11 cellular contexts compared by ENCODE assay signal in genomic region chr10:97331304-97331703, GRCh38. TPM values are rescaled to one million over a fixed set of nuclear protein-coding genes. Genes with fewer than 3 reads are reported as not detected.
DNase-seq lines count a peak whose midpoint lies in the region; ATAC-seq and TF ChIP-seq lines count a peak whose summit lies in the region.
"Had no signal": no experiment of that assay in that cellular context is flagged by ENCODE, and none has a peak within 500 bp of the region (broad histone marks: within the 10 kb centered on the region; RNA-seq: fewer than 3 reads in every experiment).

No MANE protein-coding gene starts in this region.

- peaks cover 86% of the 10 kb centered on the region for H3K4me1 Mint-ChIP-seq in activated T-cell treated with anti-CD3 and anti-CD28 coated beads, Interleukin-2, amount 50 U/mL, for 72 hours (ENCODE audit: low read depth)
- peaks cover 41% of the 10 kb centered on the region for H3K4me1 Mint-ChIP-seq in activated T-helper 17 cell treated with anti-CD3 and anti-CD28 coated beads, Interleukin-2, amount 50 U/mL, for 72 hours

- H3K27me3 Mint-ChIP-seq in activated T-cell treated with anti-CD3 and anti-CD28 coated beads, Interleukin-2, amount 50 U/mL, for 72 hours (ENCODE audit: low read depth): no peaks in the 10 kb centered on the region
- H3K27me3 Mint-ChIP-seq in activated T-helper 17 cell treated with anti-CD3 and anti-CD28 coated beads, Interleukin-2, amount 50 U/mL, for 72 hours: no peaks in the 10 kb centered on the region

- no peaks in the 10 kb centered on the region for H4K20me1 ChIP-seq in MM.1S (ENCODE audit: insufficient read depth, low read length)

- no peak overlapping the region for H3K27ac Mint-ChIP-seq in activated T-cell treated with anti-CD3 and anti-CD28 coated beads, Interleukin-2, amount 50 U/mL, for 72 hours
- peak overlapping the region; percentile 84 for H3K27ac Mint-ChIP-seq in activated T-helper 17 cell treated with anti-CD3 and anti-CD28 coated beads, Interleukin-2, amount 50 U/mL, for 72 hours

- ATAC-seq in activated T-cell treated with anti-CD3 and anti-CD28 coated beads, Interleukin-2, amount 50 U/mL, for 72 hours (replicated peaks in 1 of 2): no peak
- ATAC-seq in activated T-helper 17 cell treated with anti-CD3 and anti-CD28 coated beads, Interleukin-2, amount 50 U/mL, for 72 hours (replicated peaks): no peak
- ATAC-seq in lower lobe of right lung: no peak
- ATAC-seq: foreskin keratinocyte had no signal

- H3K36me3 Mint-ChIP-seq in activated T-cell treated with anti-CD3 and anti-CD28 coated beads, Interleukin-2, amount 50 U/mL, for 72 hours (ENCODE audit: insufficient read depth in 2 of 2): peaks cover 1 to 8% of the 10 kb centered on the region in 2 donors
- peaks cover 16% of the 10 kb centered on the region for H3K36me3 Mint-ChIP-seq in activated T-helper 17 cell treated with anti-CD3 and anti-CD28 coated beads, Interleukin-2, amount 50 U/mL, for 72 hours (ENCODE audit: low read depth)

- peak overlapping the region; percentile 88 for H3K4me3 ChIP-seq in lower lobe of right lung
- H3K4me3 ChIP-seq in stomach: peak overlapping the region in 3 of 4 donors; percentile 79 to 89 (median 89)
- no peak overlapping the region for H3K4me3 ChIP-seq in MM.1S (ENCODE audit: low read length)

- no peak overlapping the region for H2AFZ ChIP-seq in MM.1S (ENCODE audit: low read length)

- peak overlapping the region; percentile 53 for H3K27ac ChIP-seq in lower lobe of right lung
- H3K27ac ChIP-seq in stomach: peak overlapping the region in 4 of 5 donors; percentile 93 to 98 (median 96)
- no peak overlapping the region for H3K27ac ChIP-seq in MM.1S (ENCODE audit: low read length)
- H3K27ac ChIP-seq: foreskin keratinocyte had no signal

- DNase-seq in activated T-cell treated with anti-CD3 and anti-CD28 coated beads, Interleukin-2, amount 50 U/mL, for 72 hours: no peak
- DNase-seq in activated T-cell treated with anti-CD3 and anti-CD28 coated beads for 4 hours: no peak
- DNase-seq in lower lobe of right lung: no peak
- no peak for DNase-seq in stomach
- DNase-seq in MM.1S: no peak
- DNase-seq in NCI-H446 treated with DMSO at 0.1 percent for 48 hours (lab: John Stamatoyannopoulos, UW): no peak
- no peak for DNase-seq in glomerular visceral epithelial cell (ENCODE audit: extremely low spot score)
- DNase-seq: foreskin keratinocyte, NCI-H2171 treated with DMSO at 0.1 percent for 48 hours had no signal

- no peak for TF ChIP-seq POLR2A in stomach (IDR thresholded peaks at IDR 0.05)

- H3K9me3 ChIP-seq in lower lobe of right lung: no peaks in the 10 kb centered on the region
- no peaks in the 10 kb centered on the region for H3K9me3 ChIP-seq in stomach
- H3K9me3 ChIP-seq in MM.1S (replicated peaks; ENCODE audit: insufficient read depth, low read length): no peaks in the 10 kb centered on the region
- H3K9me3 ChIP-seq: tibial nerve had no signal

- H3K4me2 ChIP-seq in MM.1S (ENCODE audit: low read depth, low read length): no peak overlapping the region

- intact Hi-C loops in lower lobe of right lung (cut with DNase I) (no loop called here), stomach (cut with DNase I; ENCODE audit: low total_unique reads) (no loop called here)

- WGBS in stomach, 5 donors: 60 to 79% (median 65%) methylated on average over 5 of the region's 5 CpGs

- no peaks in the 10 kb centered on the region for H3K27me3 ChIP-seq in lower lobe of right lung (ENCODE audit: low read depth)
- no peaks in the 10 kb centered on the region for H3K27me3 ChIP-seq in stomach
- H3K27me3 ChIP-seq in MM.1S (replicated peaks; ENCODE audit: insufficient read depth, low read length): peaks cover 13% of the 10 kb centered on the region
- H3K27me3 ChIP-seq: tibial nerve had no signal

- H3K4me1 ChIP-seq in lower lobe of right lung (peaks cover 59% of the 10 kb centered on the region), stomach (peaks cover 51 to 82% (median 76%) of the 10 kb centered on the region in 4 donors), MM.1S (ENCODE audit: low read length) (peaks cover 16% of the 10 kb centered on the region; the same call in 1 of the 2 replicates)

- no peaks in the 10 kb centered on the region for H3K9me3 Mint-ChIP-seq in activated T-cell treated with anti-CD3 and anti-CD28 coated beads, Interleukin-2, amount 50 U/mL, for 72 hours
- H3K9me3 Mint-ChIP-seq in activated T-helper 17 cell treated with anti-CD3 and anti-CD28 coated beads, Interleukin-2, amount 50 U/mL, for 72 hours: no peaks in the 10 kb centered on the region

- TF ChIP-seq CTCF in lower lobe of right lung (IDR thresholded peaks at IDR 0.05): no peak
- TF ChIP-seq CTCF in stomach (IDR thresholded peaks at IDR 0.05): no peak
- no peak for TF ChIP-seq CTCF in MM.1S (IDR thresholded peaks at IDR 0.05; ENCODE audit: low read length)

- H3K9me2 ChIP-seq in MM.1S (replicated peaks; ENCODE audit: insufficient read depth, low read length): no peaks in the 10 kb centered on the region

- H3K9ac ChIP-seq in MM.1S (ENCODE audit: low read length): no peak overlapping the region

- 0 out of 2 replicates have a peak, but pooled peaks cover 5% of the 10 kb centered on the region for H3F3A ChIP-seq in MM.1S (ENCODE audit: insufficient read depth, low read length)

- no peak for TF ChIP-seq EP300 in stomach (IDR thresholded peaks at IDR 0.05)

- H3K36me3 ChIP-seq in lower lobe of right lung (peaks cover 17% of the 10 kb centered on the region), stomach (peaks cover 0 to 25% (median 18%) of the 10 kb centered on the region in 4 donors), MM.1S (replicated peaks; ENCODE audit: insufficient read depth, low read length) (no peaks in the 10 kb centered on the region)

- H3K4me3 Mint-ChIP-seq in activated T-cell treated with anti-CD3 and anti-CD28 coated beads, Interleukin-2, amount 50 U/mL, for 72 hours: peak overlapping the region; percentile 54 to 61
- peak overlapping the region; percentile 99 for H3K4me3 Mint-ChIP-seq in activated T-helper 17 cell treated with anti-CD3 and anti-CD28 coated beads, Interleukin-2, amount 50 U/mL, for 72 hours

- H3K79me2 ChIP-seq in MM.1S (ENCODE audit: low read length): peaks cover 10% of the 10 kb centered on the region

RNA-seq across cellular contexts. Expression of gene FRAT2, which starts 3.2 kb away (rescaled TPM):
- total RNA-seq in activated T-cell treated with anti-CD3 and anti-CD28 coated beads, Interleukin-2, amount 50 U/mL, for 72 hours: 1 to 10 TPM; 7.2 to 7.8 TPM
- total RNA-seq in activated T-helper 17 cell treated with anti-CD3 and anti-CD28 coated beads, Interleukin-2, amount 50 U/mL, for 72 hours: 1 to 10 TPM; 4.7 to 9.7 TPM
- 27.5 TPM for total RNA-seq in lower lobe of right lung
- total RNA-seq in stomach: 100 to 1,000 TPM in 1 of 5 donors, 10 to 100 TPM in 3, 1 to 10 TPM in 1; 6.4 to 213 (median 21.3) TPM
- polyA plus RNA-seq in stomach: 10 to 100 TPM in 2 of 3 donors, 1 to 10 TPM in 1; 8.8 to 18.3 (median 10.4) TPM

RNA-seq across cellular contexts. Expression of gene FRAT1, which starts 12.2 kb away (rescaled TPM):
- total RNA-seq in activated T-cell treated with anti-CD3 and anti-CD28 coated beads, Interleukin-2, amount 50 U/mL, for 72 hours: 1 to 10 TPM; 3.2 to 4.5 TPM
- 1 to 10 TPM; 1.5 to 3.7 TPM for total RNA-seq in activated T-helper 17 cell treated with anti-CD3 and anti-CD28 coated beads, Interleukin-2, amount 50 U/mL, for 72 hours
- total RNA-seq in lower lobe of right lung (15.1 TPM), stomach (10 to 100 TPM in 2 of 5 donors, 1 to 10 TPM in 2, not detected in 1; 1.8 to 26.4 (median 11.0) TPM)
- 1 to 10 TPM; 1.9 to 3.7 (median 2.1) TPM for polyA plus RNA-seq in stomach

RNA-seq across cellular contexts. Expression of gene ARHGAP19, which starts 38.9 kb away (rescaled TPM):
- 10 to 100 TPM; 62.2 to 75.3 TPM for total RNA-seq in activated T-cell treated with anti-CD3 and anti-CD28 coated beads, Interleukin-2, amount 50 U/mL, for 72 hours
- 10 to 100 TPM; 44.6 to 46.4 TPM for total RNA-seq in activated T-helper 17 cell treated with anti-CD3 and anti-CD28 coated beads, Interleukin-2, amount 50 U/mL, for 72 hours
- 15.4 TPM for total RNA-seq in lower lobe of right lung
- total RNA-seq in stomach: 10 to 100 TPM in 1 of 5 donors, 1 to 10 TPM in 4; 1.2 to 16.2 (median 9.0) TPM
- 1 to 10 TPM; 2.4 to 4.6 (median 2.5) TPM for polyA plus RNA-seq in stomach
